Comparison of ENCODE assay signal across 26 cellular contexts in the genomic region with DNA sequence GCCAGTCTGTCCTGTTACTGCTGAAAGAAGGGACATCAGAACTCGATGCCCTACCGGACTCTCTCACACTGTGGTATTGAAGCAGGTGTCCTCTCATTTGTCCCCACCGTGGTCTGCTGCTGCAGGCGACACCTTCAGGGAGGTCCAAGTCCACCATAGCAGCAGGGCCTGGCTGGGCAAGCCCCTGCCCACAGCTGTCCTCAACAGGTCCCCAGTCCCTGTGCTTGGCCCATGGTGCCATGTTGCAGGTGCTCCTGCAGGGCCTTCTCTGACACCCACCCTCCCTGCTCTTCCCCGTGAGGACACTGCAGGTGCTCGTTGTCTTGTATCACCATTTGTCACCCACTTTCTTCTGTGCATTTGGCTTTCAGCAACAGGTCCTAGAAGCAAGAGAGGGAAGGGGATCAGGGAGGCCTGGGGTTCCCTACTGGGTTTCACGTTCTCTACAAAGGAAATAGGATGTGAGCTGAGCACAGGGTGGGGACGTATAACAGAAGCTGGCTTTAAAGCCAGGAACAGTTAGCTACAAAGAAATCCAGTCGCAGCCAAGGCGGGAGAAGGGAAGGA.
"Had no signal": no experiment of that assay in that cellular context is flagged by ENCODE, and none has a peak within 500 bp of the region (broad histone marks: within the 10 kb centered on the region; RNA-seq: fewer than 3 reads in every experiment).

No MANE protein-coding gene starts in this region.

- H3K27ac Mint-ChIP-seq: effector memory CD8-positive, alpha-beta T cell; memory B cell; naive B cell; natural killer cell treated with Interleukin-12 subunit alpha and Interleukin-12 subunit beta and Interleukin-15 and Interleukin-18, amount 100 ng/mL, for 72 hours; stimulated activated naive B cell treated with anti-CD40 and anti-IgM and Interleukin-4, amounts not matched to agents 10 μg/mL and 1 μg/mL and 100 μg/mL, for 72 hours; stimulated activated naive CD8-positive, alpha-beta T cell treated with anti-CD3 and anti-CD28 coated beads, Interleukin-15, Interleukin-2, amounts not matched to agents 100 ng/mL and 50 ng/mL, for 24 hours had no signal

- H3K27me3 ChIP-seq: gastrocnemius medialis, pancreas, spleen, suprapubic skin, transverse colon, upper lobe of right lung, uterus had no signal

- H3K36me3 ChIP-seq: gastrocnemius medialis, pancreas, spleen, suprapubic skin, transverse colon, upper lobe of right lung, uterus had no signal

- H3K4me1 ChIP-seq: gastrocnemius medialis, suprapubic skin, transverse colon, upper lobe of right lung, uterus had no signal

- H3K27me3 Mint-ChIP-seq: progenitor cell of endocrine pancreas had no signal

- H3K4me3 ChIP-seq: coronary artery, gastrocnemius medialis, lung, pancreas, spleen, suprapubic skin, transverse colon, upper lobe of right lung, uterus had no signal

- DNase-seq: dermis blood vessel endothelial cell; effector memory CD8-positive, alpha-beta T cell; erythroblast; foreskin fibroblast; gastrocnemius medialis; head of caudate nucleus; kidney; naive B cell; nucleus accumbens; spleen; stimulated activated CD4-positive, alpha-beta T cell treated with anti-CD3 and anti-CD28 coated beads, Interleukin-4, amount 100 ng/mL, for 4 hours; stimulated activated naive B cell treated with anti-CD40 and anti-IgM and Interleukin-4, amounts not matched to agents 10 μg/mL and 1 μg/mL and 100 μg/mL, for 72 hours; transverse colon; upper lobe of right lung; uterus had no signal

- H3K9me3 ChIP-seq: gastrocnemius medialis, pancreas, spleen, suprapubic skin, transverse colon, upper lobe of right lung, uterus had no signal

- H3K27ac ChIP-seq: coronary artery, gastrocnemius medialis, spleen, suprapubic skin, transverse colon, upper lobe of right lung, uterus had no signal

- H3K9me3 Mint-ChIP-seq: effector memory CD8-positive, alpha-beta T cell; memory B cell; natural killer cell treated with Interleukin-12 subunit alpha and Interleukin-12 subunit beta and Interleukin-15 and Interleukin-18, amount 100 ng/mL, for 72 hours; stimulated activated naive CD8-positive, alpha-beta T cell treated with anti-CD3 and anti-CD28 coated beads, Interleukin-15, Interleukin-2, amounts not matched to agents 100 ng/mL and 50 ng/mL, for 24 hours had no signal

- H3K4me1 Mint-ChIP-seq: naive B cell had no signal

- H3K4me3 Mint-ChIP-seq: effector memory CD8-positive, alpha-beta T cell; memory B cell; naive B cell; natural killer cell treated with Interleukin-12 subunit alpha and Interleukin-12 subunit beta and Interleukin-15 and Interleukin-18, amount 100 ng/mL, for 72 hours; neural crest cell; stimulated activated naive B cell treated with anti-CD40 and anti-IgM and Interleukin-4, amounts not matched to agents 10 μg/mL and 1 μg/mL and 100 μg/mL, for 72 hours; stimulated activated naive CD8-positive, alpha-beta T cell treated with anti-CD3 and anti-CD28 coated beads, Interleukin-15, Interleukin-2, amounts not matched to agents 100 ng/mL and 50 ng/mL, for 24 hours had no signal

- ATAC-seq: effector memory CD8-positive, alpha-beta T cell; gastrocnemius medialis; natural killer cell treated with Interleukin-12 subunit alpha and Interleukin-12 subunit beta and Interleukin-15 and Interleukin-18, amount 100 ng/mL, for 72 hours; sciatic nerve; stimulated activated naive B cell treated with anti-CD40 and anti-IgM and Interleukin-4, amounts not matched to agents 10 μg/mL and 1 μg/mL and 100 μg/mL, for 72 hours; upper lobe of right lung had no signal

- FAIRE-seq: endometrium, kidney, pancreas had no signal

- H3K36me3 Mint-ChIP-seq: natural killer cell treated with Interleukin-12 subunit alpha and Interleukin-12 subunit beta and Interleukin-15 and Interleukin-18, amount 100 ng/mL, for 72 hours; stimulated activated naive B cell treated with anti-CD40 and anti-IgM and Interleukin-4, amounts not matched to agents 10 μg/mL and 1 μg/mL and 100 μg/mL, for 72 hours had no signal
